In the genomic region with DNA sequence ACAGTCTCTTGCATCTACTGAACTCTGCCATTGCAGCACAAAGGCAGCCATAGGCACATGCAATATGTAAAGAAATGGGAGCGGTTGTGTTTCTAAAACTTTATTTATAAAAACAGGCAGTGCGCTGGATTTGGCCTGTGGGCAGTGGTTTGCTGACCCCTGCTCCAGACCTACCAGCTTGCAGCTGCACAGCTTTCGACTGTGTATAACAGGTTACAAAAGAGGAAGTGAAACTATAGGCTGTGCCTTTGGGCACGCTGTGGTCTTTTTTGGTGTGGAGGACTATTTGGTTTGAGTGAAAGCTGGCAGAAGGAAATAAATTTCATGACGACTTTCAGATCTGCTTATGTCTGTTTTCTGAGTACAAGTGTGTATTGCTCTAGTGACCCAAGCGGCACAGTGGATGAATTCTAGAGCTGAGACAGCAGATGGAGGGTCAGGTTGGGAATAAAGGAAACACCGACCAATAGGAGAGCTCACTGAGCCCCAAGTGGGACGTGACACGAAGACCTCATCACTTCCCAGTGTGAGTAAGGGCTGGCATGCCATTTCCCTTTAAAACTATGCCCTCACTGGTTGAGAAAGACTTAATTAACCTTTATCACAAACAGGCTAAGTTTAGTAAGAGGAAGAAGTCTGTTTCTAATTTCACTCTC, we compare ENCODE assay signal across 8 cellular contexts.
DNase-seq lines count a peak whose midpoint lies in the region; ATAC-seq, FAIRE-seq and TF ChIP-seq lines count a peak whose summit lies in the region.

No MANE protein-coding gene starts in this region.

- H3K4me3 Mint-ChIP-seq in CD14-positive monocyte: peak overlapping the region; percentile 52 to 76
- H3K4me3 Mint-ChIP-seq in T-cell: peak overlapping the region; percentile 60 to 77 (median 70)

- no peak for FAIRE-seq in frontal cortex (lab: Jason Lieb, UNC)

- ATAC-seq in GM19035 (IDR thresholded peaks at IDR 0.05; ENCODE audit: unreplicated experiment): peak; percentile 96
- peak; percentile 99 for ATAC-seq in HG03097 (IDR thresholded peaks at IDR 0.05; ENCODE audit: low FRiP score, unreplicated experiment)
- peak; percentile 47 to 77 (median 62) for ATAC-seq in T-cell (replicated peaks in 1 of 4)

- intact Hi-C loops in CD14-positive monocyte (cut with micrococcal nuclease): loop anchor here in 1 of 2 donors (10.0 kb wide), 1 partner anchor 48 kb away; no protein-coding TSS in a partner anchor

- CTCF ChIA-PET in T-cell (lab: Charles Lee): interaction anchor here (0.5 to 1.4 kb wide), 4 partner anchors 12 to 1896 kb away, joined by 3 to 4 read pairs (median 4); no protein-coding TSS in a partner anchor

- DNase-seq in CD14-positive monocyte (ENCODE audit: low spot score): peak; percentile 86
- DNase-seq in T-cell: peak in 14 of 34 experiments; percentile 0 to 32 (median 2)
- peak; percentile 12 to 22 for DNase-seq in frontal cortex (ENCODE audit: low spot score in 2 of 2)
- peak; percentile 23 for DNase-seq in stimulated activated CD8-positive, alpha-beta memory T cell treated with anti-CD3 and anti-CD28 coated beads, Interleukin-4, amount 100 ng/mL, for 48 hours
- no peak for DNase-seq in occipital lobe (lab: John Stamatoyannopoulos, UW)
- no peak for DNase-seq in stimulated activated CD4-positive, alpha-beta T cell treated with anti-CD3 and anti-CD28 coated beads, Interleukin-1b, Interleukin-23, amount 100 ng/mL, for 48 hours

- H3K9me3 Mint-ChIP-seq in CD14-positive monocyte: peaks cover 0 to 3% (median 0%) of the 10 kb centered on the region in 7 donors
- no peaks in the 10 kb centered on the region for H3K9me3 Mint-ChIP-seq in T-cell

- POLR2A ChIA-PET in T-cell (lab: Charles Lee): no interaction called here

- no peak for TF ChIP-seq CTCF in CD14-positive monocyte (IDR thresholded peaks at IDR 0.05)

- H3K4me1 Mint-ChIP-seq in CD14-positive monocyte (peaks cover 43% of the 10 kb centered on the region), T-cell (peaks cover 32 to 36% (median 34%) of the 10 kb centered on the region in 3 donors)

- H3K36me3 Mint-ChIP-seq in CD14-positive monocyte (no peaks in the 10 kb centered on the region), T-cell (peaks cover 9% of the 10 kb centered on the region)

- peaks cover 0 to 3% (median 0%) of the 10 kb centered on the region in 3 donors for H3K27me3 Mint-ChIP-seq in CD14-positive monocyte (ENCODE audit: low read depth in 3 of 3)
- H3K27me3 Mint-ChIP-seq in T-cell: no peaks in the 10 kb centered on the region

- H3K27ac Mint-ChIP-seq in CD14-positive monocyte (peak overlapping the region; percentile 97 to 99 (median 98)), T-cell (peak overlapping the region; percentile 44 to 60)

Comparison
In these comparisons a context has a peak if more than half of its experiments do, and no peak if none do; other contexts are left out.
1. DNase-seq: peak in CD14-positive monocyte (single experiment), frontal cortex (2 of 2) and stimulated activated CD8-positive, alpha-beta memory T cell treated with anti-CD3 and anti-CD28 coated beads, Interleukin-4, amount 100 ng/mL, for 48 hours (single experiment); none in occipital lobe (single experiment) and stimulated activated CD4-positive, alpha-beta T cell treated with anti-CD3 and anti-CD28 coated beads, Interleukin-1b, Interleukin-23, amount 100 ng/mL, for 48 hours (single experiment).
2. Peak in every context shown above with its lines, with median percentiles within 50 percentile points of each other: ATAC-seq.